Comparison of ENCODE assay signal across 7 cellular contexts in genomic region chr2:172806426-172807008, GRCh38.
DNase-seq lines count a peak whose midpoint lies in the region; ATAC-seq and TF ChIP-seq lines count a peak whose summit lies in the region.

No MANE protein-coding gene starts in this region.

- H3K9me3 ChIP-seq in SU-DHL-6 (ENCODE audit: insufficient read depth, low read length) = no peaks in the 10 kb centered on the region

- TF ChIP-seq CTCF in GM10266 (IDR thresholded peaks at IDR 0.05; ENCODE audit: control insufficient read depth, insufficient read depth, low read depth, missing control alignments) = peak; percentile 82
- TF ChIP-seq CTCF in SU-DHL-6 (IDR thresholded peaks at IDR 0.05; ENCODE audit: insufficient read depth, low read length, poor library complexity, severe bottlenecking) = peak; percentile 75
- TF ChIP-seq CTCF in foreskin fibroblast (IDR thresholded peaks at IDR 0.05; ENCODE audit: low read depth, low read length) = peak; percentile 74

- no peak for ATAC-seq in stimulated activated naive B cell treated with anti-CD40 and anti-IgM and Interleukin-4, amounts not matched to agents 10 μg/mL and 1 μg/mL and 100 μg/mL, for 72 hours (replicated peaks)

- intact Hi-C loops in posterior cingulate gyrus (cut with DNase I) = loop anchor here (1.0 to 5.0 kb wide), 2 partner anchors 56 to 125 kb away; no protein-coding TSS in a partner anchor

- H3K27ac ChIP-seq in SU-DHL-6 (ENCODE audit: low read depth, low read length) = no peak overlapping the region

- H3K4me2 ChIP-seq in SU-DHL-6 (ENCODE audit: low read depth, low read length, poor library complexity, severe bottlenecking) = no peak overlapping the region

- no peak overlapping the region for H3K9ac ChIP-seq in SU-DHL-6 (ENCODE audit: low read length)

- H3K36me3 ChIP-seq in SU-DHL-6 (ENCODE audit: low read length) = no peaks in the 10 kb centered on the region

- no peak overlapping the region for H3K4me3 Mint-ChIP-seq in stimulated activated naive B cell treated with anti-CD40 and anti-IgM and Interleukin-4, amounts not matched to agents 10 μg/mL and 1 μg/mL and 100 μg/mL, for 72 hours

- peaks cover 0 to 2% of the 10 kb centered on the region in 2 donors for H3K4me1 Mint-ChIP-seq in stimulated activated naive B cell treated with anti-CD40 and anti-IgM and Interleukin-4, amounts not matched to agents 10 μg/mL and 1 μg/mL and 100 μg/mL, for 72 hours

- no peak overlapping the region for H3K4me3 ChIP-seq in SU-DHL-6 (ENCODE audit: insufficient read depth, low read length, poor library complexity, severe bottlenecking)
- H3K4me3 ChIP-seq in foreskin fibroblast (ENCODE audit: low read depth in 1 of 2, low read length in 2 of 2) = no peak overlapping the region

- H3K27me3 ChIP-seq in SU-DHL-6 (ENCODE audit: low read length) = no peaks in the 10 kb centered on the region

- no peaks in the 10 kb centered on the region for H3K79me2 ChIP-seq in SU-DHL-6 (ENCODE audit: insufficient read depth, low read length)

- no peak overlapping the region for H3K27ac Mint-ChIP-seq in stimulated activated naive B cell treated with anti-CD40 and anti-IgM and Interleukin-4, amounts not matched to agents 10 μg/mL and 1 μg/mL and 100 μg/mL, for 72 hours

- no peaks in the 10 kb centered on the region for H3K9me2 ChIP-seq in SU-DHL-6 (replicated peaks; ENCODE audit: insufficient read depth, low read length)

- H3F3A ChIP-seq in SU-DHL-6 (ENCODE audit: insufficient read depth) = no peaks in the 10 kb centered on the region

- H3K9me3 Mint-ChIP-seq in stimulated activated naive B cell treated with anti-CD40 and anti-IgM and Interleukin-4, amounts not matched to agents 10 μg/mL and 1 μg/mL and 100 μg/mL, for 72 hours = peaks cover 15% of the 10 kb centered on the region in 2 donors

- H2AFZ ChIP-seq in SU-DHL-6 (ENCODE audit: low read depth, low read length, severe bottlenecking) = no peak overlapping the region

- DNase-seq in GM10266 (ENCODE audit: extremely low spot score) (peak; percentile 23), NCI-H146 (lab: John Stamatoyannopoulos, UW) (peak; percentile 35), foreskin fibroblast (peak; percentile 30 to 69), pons (ENCODE audit: low spot score) (peak; percentile 82), posterior cingulate gyrus (no peak)
- DNase-seq in stimulated activated naive B cell treated with anti-CD40 and anti-IgM and Interleukin-4, amounts not matched to agents 10 μg/mL and 1 μg/mL and 100 μg/mL, for 72 hours = no peak

- peaks cover 0 to 10% of the 10 kb centered on the region in 2 donors for H3K36me3 Mint-ChIP-seq in stimulated activated naive B cell treated with anti-CD40 and anti-IgM and Interleukin-4, amounts not matched to agents 10 μg/mL and 1 μg/mL and 100 μg/mL, for 72 hours

- H4K20me1 ChIP-seq in SU-DHL-6 (ENCODE audit: low read depth, low read length) = no peaks in the 10 kb centered on the region

- H3K27me3 Mint-ChIP-seq in stimulated activated naive B cell treated with anti-CD40 and anti-IgM and Interleukin-4, amounts not matched to agents 10 μg/mL and 1 μg/mL and 100 μg/mL, for 72 hours = peaks cover 7 to 12% of the 10 kb centered on the region in 2 donors

Comparison
In these comparisons a context has a peak if more than half of its experiments do, and no peak if none do; other contexts are left out.
1. DNase-seq: peak in GM10266 (single experiment), NCI-H146 (single experiment), foreskin fibroblast (2 of 2) and pons (single experiment); none in stimulated activated naive B cell treated with anti-CD40 and anti-IgM and Interleukin-4, amounts not matched to agents 10 μg/mL and 1 μg/mL and 100 μg/mL, for 72 hours (single experiment) and posterior cingulate gyrus (0 of 10).
2. Peak in every context shown above with its lines, with median percentiles within 50 percentile points of each other: CTCF ChIP-seq.